ENCODE assay signal across 1 cellular context in the genomic region with DNA sequence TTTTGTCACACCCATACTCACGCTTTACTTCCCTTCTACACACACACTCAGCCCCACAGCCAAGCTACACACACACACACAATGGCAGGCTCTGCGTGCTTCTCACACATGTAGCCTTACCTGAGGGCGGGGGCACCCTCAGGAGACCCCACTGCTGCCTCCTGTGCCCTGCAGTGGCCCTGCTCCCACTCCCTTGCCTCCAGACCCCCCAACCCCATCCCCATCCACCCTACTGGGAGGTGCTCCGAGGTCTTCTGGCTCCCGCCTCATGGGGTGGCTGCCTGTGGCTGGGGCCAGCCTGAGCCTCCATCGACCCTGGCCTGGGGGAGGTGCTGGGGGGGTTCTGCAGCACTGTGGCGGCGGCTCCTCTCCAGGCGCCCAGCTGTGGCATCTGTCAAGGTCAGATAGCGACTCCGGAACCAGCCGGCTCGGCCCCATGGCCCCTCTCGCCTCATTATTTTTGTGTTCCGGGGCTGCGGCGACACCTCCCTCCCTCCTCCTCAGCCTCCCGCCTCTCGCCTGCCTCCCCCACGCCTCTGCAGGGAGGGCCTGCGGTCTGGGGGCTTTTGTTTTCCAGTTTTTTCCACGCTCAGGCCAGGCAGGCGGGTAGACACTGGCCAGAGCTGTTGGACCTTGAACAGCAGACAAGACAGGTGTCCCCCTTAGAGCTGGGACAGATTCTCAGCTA.
TF ChIP-seq lines count a peak whose summit lies in the region.

No MANE protein-coding gene starts in this region.

TF ChIP-seq in K562, 482 proteins besides CTCF, POLR2A, EP300 and RAD21 (continued from another document):
- no peak for TF ChIP-seq E4F1 (CRISPR knock-in tag; IDR thresholded peaks at IDR 0.05; ENCODE audit: borderline replicate concordance)
- TF ChIP-seq TARDBP (IDR thresholded peaks at IDR 0.05): no peak
- TF ChIP-seq ZNF124 (CRISPR knock-in tag; IDR thresholded peaks at IDR 0.05): no peak
- peak; percentile 93 for TF ChIP-seq FIP1L1 (IDR thresholded peaks at IDR 0.05; ENCODE audit: low read depth, low read length, poor library complexity, severe bottlenecking)
- no peak for TF ChIP-seq MAFF (IDR thresholded peaks at IDR 0.05; ENCODE audit: low read length)
- TF ChIP-seq MAFG (tag; conservative IDR thresholded peaks at IDR 0.05): no peak
- no peak for TF ChIP-seq ZNF280A (IDR thresholded peaks at IDR 0.05; ENCODE audit: low read depth, partially characterized antibody)
- TF ChIP-seq, protein P1, sequence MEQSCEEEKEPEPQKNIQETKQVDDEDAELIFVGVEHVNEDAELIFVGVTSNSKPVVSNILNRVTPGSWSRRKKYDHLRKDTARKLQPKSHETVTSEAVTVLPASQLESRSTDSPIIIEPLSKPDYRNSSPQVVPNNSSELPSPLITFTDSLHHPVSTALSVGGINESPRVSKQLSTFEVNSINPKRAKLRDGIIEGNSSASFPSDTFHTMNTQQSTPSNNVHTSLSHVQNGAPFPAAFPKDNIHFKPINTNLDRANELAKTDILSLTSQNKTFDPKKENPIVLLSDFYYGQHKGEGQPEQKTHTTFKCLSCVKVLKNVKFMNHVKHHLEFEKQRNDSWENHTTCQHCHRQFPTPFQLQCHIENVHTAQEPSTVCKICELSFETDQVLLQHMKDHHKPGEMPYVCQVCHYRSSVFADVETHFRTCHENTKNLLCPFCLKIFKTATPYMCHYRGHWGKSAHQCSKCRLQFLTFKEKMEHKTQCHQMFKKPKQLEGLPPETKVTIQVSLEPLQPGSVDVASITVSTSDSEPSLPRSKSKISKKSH (CRISPR knock-in tag; IDR thresholded peaks at IDR 0.05): no peak
- 0 out of 2 replicates have a peak, but pooled peaks have one; percentile 23 for TF ChIP-seq ATF4 (CRISPR knock-in tag; IDR thresholded peaks at IDR 0.05)
- peak in 1 of 2 experiments; percentile 85; a peak in 2 of 4 replicates for TF ChIP-seq KDM4B (IDR thresholded peaks at IDR 0.05; ENCODE audit: borderline replicate concordance in 2 of 2, low read depth in 1 of 2)
- TF ChIP-seq ZNF586 (CRISPR knock-in tag; conservative IDR thresholded peaks at IDR 0.05): no peak
- TF ChIP-seq MTA1 (IDR thresholded peaks at IDR 0.05; ENCODE audit: borderline replicate concordance): peak; percentile 14; the same call in 1 of the 2 replicates
